In the genomic region with DNA sequence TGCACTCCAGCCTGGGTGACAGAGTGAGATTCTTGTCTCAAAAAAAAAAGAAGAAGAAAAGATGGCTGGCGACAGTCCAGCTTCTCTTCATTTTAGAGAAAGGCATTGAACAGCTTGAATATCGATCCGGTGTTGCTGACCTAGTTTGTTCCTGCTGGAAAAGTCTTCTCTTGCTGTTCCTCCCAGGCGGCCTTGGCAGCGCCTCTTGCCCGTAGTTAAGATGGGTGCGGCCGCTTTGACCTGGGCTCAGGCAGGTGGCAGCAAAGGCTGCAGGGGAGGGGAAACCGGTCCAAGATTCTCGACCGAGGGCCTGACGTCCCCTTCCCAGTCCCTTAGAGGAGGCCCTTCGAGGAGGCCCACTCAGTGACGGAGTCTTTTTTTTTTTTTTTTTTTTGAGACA, we compare ENCODE assay signal across 11 cellular contexts. TPM values are rescaled to one million over a fixed set of nuclear protein-coding genes. Genes with fewer than 3 reads are reported as not detected.
DNase-seq lines count a peak whose midpoint lies in the region; ATAC-seq and TF ChIP-seq lines count a peak whose summit lies in the region.
"Had no signal": no experiment of that assay in that cellular context is flagged by ENCODE, and none has a peak within 500 bp of the region (broad histone marks: within the 10 kb centered on the region; RNA-seq: fewer than 3 reads in every experiment).

No MANE protein-coding gene starts in this region.

- peak overlapping the region; percentile 79 for H3K27ac Mint-ChIP-seq in Calu3 (ENCODE audit: unreplicated experiment)
- peak overlapping the region; percentile 86 for H3K27ac Mint-ChIP-seq in activated naive CD8-positive, alpha-beta T cell treated with anti-CD3 and anti-CD28 coated beads, Interleukin-2, amount 10 ng/mL, durations not matched to agents 7 days and 5 days
- H3K27ac Mint-ChIP-seq in naive B cell, result peak overlapping the region in 5 of 6 donors; percentile 87 to 97 (median 95)
- no peak overlapping the region for H3K27ac Mint-ChIP-seq in progenitor cell of endocrine pancreas

- intact Hi-C loops in Calu3 (cut with micrococcal nuclease; ENCODE audit: unreplicated experiment), result no loop called here

- H3K4me3 Mint-ChIP-seq in Calu3 (ENCODE audit: low read depth, unreplicated experiment) (peak overlapping the region; percentile 89), naive B cell (peak overlapping the region; percentile 85 to 95 (median 92)), progenitor cell of endocrine pancreas (ENCODE audit: low read depth) (no peak overlapping the region)
- H3K4me3 Mint-ChIP-seq in activated naive CD8-positive, alpha-beta T cell treated with anti-CD3 and anti-CD28 coated beads, Interleukin-2, amount 10 ng/mL, durations not matched to agents 7 days and 5 days, result peak overlapping the region; percentile 83

- H3K4me1 Mint-ChIP-seq in Calu3 (ENCODE audit: low read depth, unreplicated experiment) (peaks cover 30% of the 10 kb centered on the region), naive B cell (peaks cover 23 to 42% (median 36%) of the 10 kb centered on the region in 3 donors), progenitor cell of endocrine pancreas (ENCODE audit: low read depth) (peaks cover 12% of the 10 kb centered on the region)
- H3K4me1 Mint-ChIP-seq in activated naive CD8-positive, alpha-beta T cell treated with anti-CD3 and anti-CD28 coated beads, Interleukin-2, amount 10 ng/mL, durations not matched to agents 7 days and 5 days, result peaks cover 18% of the 10 kb centered on the region

- peaks cover 11% of the 10 kb centered on the region for H3K27me3 Mint-ChIP-seq in Calu3 (ENCODE audit: unreplicated experiment)
- no peaks in the 10 kb centered on the region for H3K27me3 Mint-ChIP-seq in activated naive CD8-positive, alpha-beta T cell treated with anti-CD3 and anti-CD28 coated beads, Interleukin-2, amount 10 ng/mL, durations not matched to agents 7 days and 5 days
- peaks cover 0 to 7% (median 0%) of the 10 kb centered on the region in 3 donors for H3K27me3 Mint-ChIP-seq in naive B cell
- H3K27me3 Mint-ChIP-seq in progenitor cell of endocrine pancreas, result peaks cover 3% of the 10 kb centered on the region

- peak overlapping the region; percentile 66 for H3K27ac ChIP-seq in 22Rv1
- H3K27ac ChIP-seq: epithelial cell of prostate had no signal

- H3K9me3 Mint-ChIP-seq in Calu3 (ENCODE audit: low read depth, unreplicated experiment) (no peaks in the 10 kb centered on the region), naive B cell (peaks cover 0 to 2% (median 0%) of the 10 kb centered on the region in 7 donors), progenitor cell of endocrine pancreas (ENCODE audit: low read depth) (peaks cover 4% of the 10 kb centered on the region)
- no peaks in the 10 kb centered on the region for H3K9me3 Mint-ChIP-seq in activated naive CD8-positive, alpha-beta T cell treated with anti-CD3 and anti-CD28 coated beads, Interleukin-2, amount 10 ng/mL, durations not matched to agents 7 days and 5 days

- ATAC-seq in activated naive CD8-positive, alpha-beta T cell treated with anti-CD3 and anti-CD28 coated beads, Interleukin-2, amount 10 ng/mL, durations not matched to agents 7 days and 5 days (ENCODE audit: low read depth), result no peak
- ATAC-seq in naive B cell (ENCODE audit: low read depth in 2 of 2) (no peak), HG02588 (IDR thresholded peaks at IDR 0.05; ENCODE audit: unreplicated experiment) (no peak), GM18520 (IDR thresholded peaks at IDR 0.05; ENCODE audit: unreplicated experiment) (no peak)

- peaks cover 34% of the 10 kb centered on the region for H3K36me3 Mint-ChIP-seq in Calu3 (ENCODE audit: insufficient read depth, unreplicated experiment)
- no peaks in the 10 kb centered on the region for H3K36me3 Mint-ChIP-seq in activated naive CD8-positive, alpha-beta T cell treated with anti-CD3 and anti-CD28 coated beads, Interleukin-2, amount 10 ng/mL, durations not matched to agents 7 days and 5 days
- H3K36me3 Mint-ChIP-seq in naive B cell, result no peaks in the 10 kb centered on the region
- peaks cover 5% of the 10 kb centered on the region for H3K36me3 Mint-ChIP-seq in progenitor cell of endocrine pancreas (ENCODE audit: insufficient read depth)

- DNase-seq in Calu3, result peak; percentile 65
- DNase-seq in activated naive CD8-positive, alpha-beta T cell treated with anti-CD3 and anti-CD28 coated beads, Interleukin-2, amount 10 ng/mL, durations not matched to agents 7 days and 5 days, result no peak
- no peak for DNase-seq in naive B cell
- no peak for DNase-seq in iPS-NIHi11 (ENCODE audit: low spot score)
- DNase-seq in progenitor cell of endocrine pancreas (ENCODE audit: low spot score, unreplicated experiment), result no peak
- DNase-seq: NCI-H1048, NCI-H510A treated with DMSO at 0.1 percent for 48 hours had no signal

- TF ChIP-seq CTCF in 22Rv1 (IDR thresholded peaks at IDR 0.05), result peak; percentile 11; the same call in 1 of the 2 replicates
- TF ChIP-seq CTCF in Calu3 (IDR thresholded peaks at IDR 0.05; ENCODE audit: unreplicated experiment), result no peak
- TF ChIP-seq CTCF in progenitor cell of endocrine pancreas (IDR thresholded peaks at IDR 0.05; ENCODE audit: unreplicated experiment), result no peak

- POLR2A ChIA-PET in activated naive CD8-positive, alpha-beta T cell treated with anti-CD3 and anti-CD28 coated beads, Interleukin-2, amount 10 ng/mL, durations not matched to agents 7 days and 5 days (lab: Charles Lee), result interaction anchor here (0.6 to 2.5 kb wide), 9 partner anchors 9 to 88 kb away, joined by 3 to 20 read pairs (median 5); partner anchors contain the start of genes ZNF688, ZNF747 and ZNF768

- CTCF ChIA-PET in Calu3 (lab: Charles Lee), result interaction anchor here (1.0 to 2.1 kb wide), 4 partner anchors 9 to 153 kb away, joined by 3 to 12 read pairs (median 7); partner anchors contain the start of genes DCTPP1 and ZNF688

- no TSS peak for BruUV-seq in Calu3 (replicated peaks; lab: Mats Ljungman, UMichigan)

RNA-seq across cellular contexts. Expression of gene ZNF764, which starts 3.8 kb away (rescaled TPM):
- total RNA-seq in Calu3 (2022) (16.5 and 16.7 TPM in 2 replicates), progenitor cell of endocrine pancreas (36.1 and 36.6 TPM in 2 replicates)
- 10 to 100 TPM; 20.9 to 23.3 TPM for total RNA-seq in activated naive CD8-positive, alpha-beta T cell treated with anti-CD3 and anti-CD28 coated beads, Interleukin-2, amount 10 ng/mL, durations not matched to agents 7 days and 5 days
- 1 to 10 TPM in 5 of 6 donors, not detected in 1; 2.3 to 6.8 (median 4.7) TPM for polyA plus RNA-seq in naive B cell (ENCODE audit: low read depth in 6 of 6)

RNA-seq across cellular contexts. Expression of gene ZNF688, which starts 9.5 kb away (rescaled TPM):
- total RNA-seq in Calu3 (2022) (11.8 and 13.5 TPM in 2 replicates), progenitor cell of endocrine pancreas (20.0 and 22.5 TPM in 2 replicates)
- total RNA-seq in activated naive CD8-positive, alpha-beta T cell treated with anti-CD3 and anti-CD28 coated beads, Interleukin-2, amount 10 ng/mL, durations not matched to agents 7 days and 5 days, result 10 to 100 TPM; 17.8 to 18.3 TPM
- 10 to 100 TPM; 28.0 to 41.5 (median 36.1) TPM for polyA plus RNA-seq in naive B cell (ENCODE audit: low read depth in 6 of 6)

RNA-seq across cellular contexts. Expression of gene ZNF785, which starts 23.5 kb away (rescaled TPM):
- 22.2 and 22.9 TPM in 2 replicates for total RNA-seq in Calu3 (2022)
- 10 to 100 TPM; 22.3 to 24.8 TPM for total RNA-seq in activated naive CD8-positive, alpha-beta T cell treated with anti-CD3 and anti-CD28 coated beads, Interleukin-2, amount 10 ng/mL, durations not matched to agents 7 days and 5 days
- 1 to 10 TPM; 1.4 to 4.4 (median 2.9) TPM for polyA plus RNA-seq in naive B cell (ENCODE audit: low read depth in 6 of 6)
- 46.2 and 50.0 TPM in 2 replicates for total RNA-seq in progenitor cell of endocrine pancreas

RNA-seq across cellular contexts. Expression of gene ZNF747, which starts 27.4 kb away (rescaled TPM):
- 12.3 and 15.4 TPM in 2 replicates for total RNA-seq in Calu3 (2022)
- 10 to 100 TPM; 11.9 to 12.5 TPM for total RNA-seq in activated naive CD8-positive, alpha-beta T cell treated with anti-CD3 and anti-CD28 coated beads, Interleukin-2, amount 10 ng/mL, durations not matched to agents 7 days and 5 days
- 10 to 100 TPM; 12.0 to 18.3 (median 15.1) TPM for polyA plus RNA-seq in naive B cell (ENCODE audit: low read depth in 6 of 6)
- total RNA-seq in progenitor cell of endocrine pancreas, result 18.1 and 19.1 TPM in 2 replicates

RNA-seq across cellular contexts. Expression of gene ZNF768, which starts 35.7 kb away (rescaled TPM):
- total RNA-seq in Calu3 (2022) (40.8 and 42.6 TPM in 2 replicates), progenitor cell of endocrine pancreas (80.0 and 83.6 TPM in 2 replicates)
- 1 to 10 TPM; 7.4 to 8.1 TPM for total RNA-seq in activated naive CD8-positive, alpha-beta T cell treated with anti-CD3 and anti-CD28 coated beads, Interleukin-2, amount 10 ng/mL, durations not matched to agents 7 days and 5 days
- polyA plus RNA-seq in naive B cell (ENCODE audit: low read depth in 6 of 6), result 10 to 100 TPM in 1 of 6 donors, 1 to 10 TPM in 4, under 1 TPM in 1; 0.40 to 10.1 (median 6.3) TPM
